Comparison of ENCODE assay signal across 8 cellular contexts in genomic region chr1:211830330-211831142, GRCh38. TPM values are rescaled to one million over a fixed set of nuclear protein-coding genes. Genes with fewer than 3 reads are reported as not detected.
DNase-seq lines count a peak whose midpoint lies in the region; ATAC-seq, FAIRE-seq and TF ChIP-seq lines count a peak whose summit lies in the region.

TSS of gene LPGAT1 (minus strand) at chr1:211830763. CDS start at chr1:211829296, 1,467 bp downstream.

- H3K27me3 Mint-ChIP-seq in activated CD4-positive, alpha-beta T cell treated with anti-CD3 and anti-CD28 coated beads for 36 hours = no peaks in the 10 kb centered on the region

- no peaks in the 10 kb centered on the region for H3K9me3 ChIP-seq in A673 (ENCODE audit: low read depth, low read length, poor library complexity, severe bottlenecking)

- CTCF ChIA-PET in A673 (lab: Charles Lee) = interaction anchor here (0.6 kb wide), 1 partner anchor 69 kb away, joined by 3 read pairs; no protein-coding TSS in a partner anchor
- CTCF ChIA-PET in activated CD4-positive, alpha-beta T cell treated with anti-CD3 and anti-CD28 coated beads for 36 hours (lab: Charles Lee) = interaction anchor here (0.8 to 0.9 kb wide), 2 partner anchors 78 to 132 kb away, joined by 3 to 4 read pairs; no protein-coding TSS in a partner anchor

- ATAC-seq in HG03039 (IDR thresholded peaks at IDR 0.05; ENCODE audit: unreplicated experiment) = peak; percentile 76
- ATAC-seq in activated CD4-positive, alpha-beta T cell treated with anti-CD3 and anti-CD28 coated beads for 36 hours = peak; percentile 83

- H3K36me3 ChIP-seq in A673 (ENCODE audit: insufficient read depth, low read length, poor library complexity, severe bottlenecking) = peaks cover 3% of the 10 kb centered on the region

- POLR2A ChIA-PET in A673 (lab: Charles Lee; ENCODE audit: low non-redundant PET) = no interaction called here
- POLR2A ChIA-PET in activated CD4-positive, alpha-beta T cell treated with anti-CD3 and anti-CD28 coated beads for 36 hours (lab: Charles Lee) = no interaction called here

- intact Hi-C loops in A673 (cut with micrococcal nuclease; ENCODE audit: unreplicated experiment) = loop anchor here (2.0 kb wide), 1 partner anchor 132 kb away; no protein-coding TSS in a partner anchor
- intact Hi-C loops in activated CD4-positive, alpha-beta T cell treated with anti-CD3 and anti-CD28 coated beads for 36 hours (cut with DNase I, micrococcal nuclease) = loop anchor here (1.0 to 5.0 kb wide), 9 partner anchors 105 to 777 kb away; partner anchors contain the start of genes DTL (in 2 of the 2), INTS7 (in 2 of the 2) and ATF3 (in 1 of the 2)

- peaks cover 6% of the 10 kb centered on the region for H3K36me3 Mint-ChIP-seq in activated CD4-positive, alpha-beta T cell treated with anti-CD3 and anti-CD28 coated beads for 36 hours (ENCODE audit: low read depth)

- DNase-seq in A673 (ENCODE audit: low spot score) (peak; percentile 85), GM18507 (ENCODE audit: extremely low spot score, insufficient read length, low read depth) (peak; percentile 59), NCI-H2227 treated with DMSO at 0.1 percent for 48 hours (lab: John Stamatoyannopoulos, UW) (peak; percentile 81), choroid plexus epithelial cell (ENCODE audit: low read depth) (peak; percentile 55)
- peak; percentile 86 for DNase-seq in activated CD4-positive, alpha-beta T cell treated with anti-CD3 and anti-CD28 coated beads for 36 hours
- DNase-seq in stimulated activated CD4-positive, alpha-beta T cell treated with anti-CD3 and anti-CD28 coated beads, Interleukin-1b, Interleukin-23, amount 100 ng/mL, for 48 hours = peak; percentile 69

- peak within 1 kb of the TSS; percentile 93 for H3K27ac ChIP-seq in A673 (ENCODE audit: low read depth, low read length, poor library complexity, severe bottlenecking)
- peak within 1 kb of the TSS; percentile 91 for H3K27ac ChIP-seq in layer of hippocampus (ENCODE audit: low read depth, low read length)

- H3K4me3 Mint-ChIP-seq in activated CD4-positive, alpha-beta T cell treated with anti-CD3 and anti-CD28 coated beads for 36 hours = peak within 1 kb of the TSS; percentile 82

- H3K4me1 ChIP-seq in A673 (ENCODE audit: insufficient read depth, low read length, poor library complexity, severe bottlenecking) = peaks cover 4% of the 10 kb centered on the region

- peak within 1 kb of the TSS; percentile 85 for H3K27ac Mint-ChIP-seq in activated CD4-positive, alpha-beta T cell treated with anti-CD3 and anti-CD28 coated beads for 36 hours

- H3K4me3 ChIP-seq in A673 (ENCODE audit: low read depth, low read length, poor library complexity, severe bottlenecking) (peak within 1 kb of the TSS; percentile 93), choroid plexus epithelial cell (ENCODE audit: low read depth, low read length) (peak within 1 kb of the TSS; percentile 67)

- no TSS peak for BruUV-seq in A673 (replicated peaks; lab: Mats Ljungman, UMichigan)

- no peaks in the 10 kb centered on the region for H3K27me3 ChIP-seq in A673 (replicated peaks; ENCODE audit: insufficient read depth, low read depth, low read length, poor library complexity)
- H3K27me3 ChIP-seq in layer of hippocampus (ENCODE audit: control insufficient read depth, insufficient read depth, low read length) = no peaks in the 10 kb centered on the region

- peaks cover 57% of the 10 kb centered on the region for H3K4me1 Mint-ChIP-seq in activated CD4-positive, alpha-beta T cell treated with anti-CD3 and anti-CD28 coated beads for 36 hours

- FAIRE-seq in GM18507 (lab: Jason Lieb, UNC) = peak; percentile 62

- H3K9me3 Mint-ChIP-seq in activated CD4-positive, alpha-beta T cell treated with anti-CD3 and anti-CD28 coated beads for 36 hours (ENCODE audit: low read depth) = no peaks in the 10 kb centered on the region

- TF ChIP-seq CTCF in A673 (conservative IDR thresholded peaks at IDR 0.05; ENCODE audit: low read depth, low read length) = peak; percentile 69
- TF ChIP-seq CTCF in choroid plexus epithelial cell (conservative IDR thresholded peaks at IDR 0.05; ENCODE audit: low read depth, low read length) = peak; percentile 50

RNA-seq across cellular contexts. Expression of gene LPGAT1, which starts in this region (rescaled TPM):
- 34.4 and 37.5 TPM in 2 replicates for total RNA-seq in A673 (2021)
- 10 to 100 TPM; 21.7 to 24.9 TPM for total RNA-seq in activated CD4-positive, alpha-beta T cell treated with anti-CD3 and anti-CD28 coated beads for 36 hours

Comparison
In these comparisons a context has a peak if more than half of its experiments do, and no peak if none do; other contexts are left out.
1. Peak in every context shown above with its lines: DNase-seq, ATAC-seq, H3K4me3 ChIP-seq and H3K27ac ChIP-seq.